8 cellular contexts compared by ENCODE assay signal in the genomic region with DNA sequence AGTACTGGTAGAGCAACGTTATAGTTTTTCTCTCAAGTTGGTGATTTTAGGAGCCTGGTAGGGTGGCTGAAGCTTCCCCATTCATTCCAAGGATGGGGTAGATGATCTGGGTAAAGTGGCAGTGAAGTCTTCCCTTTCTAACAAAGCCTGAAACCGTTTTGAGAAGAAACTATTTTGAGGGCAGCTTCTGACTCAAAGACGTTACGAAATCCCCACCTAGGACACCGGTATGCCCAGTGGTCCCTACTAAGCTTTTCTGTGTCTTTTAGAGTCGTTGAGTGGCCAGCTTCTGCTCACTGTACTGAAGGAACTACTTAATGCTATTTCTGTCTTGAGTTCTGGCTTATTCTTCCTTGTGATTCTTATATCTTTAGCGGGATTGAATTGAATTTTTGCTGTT. TPM values are rescaled to one million over a fixed set of nuclear protein-coding genes. Genes with fewer than 3 reads are reported as not detected.
A peak's percentile ranks its signal among the peaks of the same experiment; 100 is the strongest.
DNase-seq lines count a peak whose midpoint lies in the region; ATAC-seq, FAIRE-seq and TF ChIP-seq lines count a peak whose summit lies in the region.

No MANE protein-coding gene starts in this region.

- H3K27ac ChIP-seq in AG04450 (ENCODE audit: low read depth, low read length) = no peak overlapping the region
- H3K27ac ChIP-seq in HUES64 (ENCODE audit: low read depth, low read length) = no peak overlapping the region
- H3K27ac ChIP-seq in K562 (ENCODE audit: extremely low read depth, low read depth, low read length) = no peak overlapping the region

- no peak for TF ChIP-seq EP300 in K562 (IDR thresholded peaks at IDR 0.05; ENCODE audit: low read length)

- H3K4me3 ChIP-seq in AG04450 (ENCODE audit: low read depth, low read length) = peak overlapping the region; percentile 72
- H3K4me3 ChIP-seq in HUES64 (ENCODE audit: low read length) = peak overlapping the region; percentile 80
- H3K4me3 ChIP-seq in K562 = peak overlapping the region; percentile 77
- H3K4me3 ChIP-seq in mucosa of stomach (ENCODE audit: low read length) = peak overlapping the region; percentile 67

- H3K9me3 ChIP-seq in AG04450 (ENCODE audit: control insufficient read depth, insufficient read depth, low read length) = no peaks in the 10 kb centered on the region
- H3K9me3 ChIP-seq in HUES64 (ENCODE audit: insufficient read depth, low read depth, low read length) = no peaks in the 10 kb centered on the region
- H3K9me3 ChIP-seq in K562 (replicated peaks; ENCODE audit: control insufficient read depth, insufficient read depth, low read depth, low read length) = no peaks in the 10 kb centered on the region
- H3K9me3 ChIP-seq in mucosa of stomach (ENCODE audit: control insufficient read depth, low read length) = no peaks in the 10 kb centered on the region

- no peak for ATAC-seq in K562
- ATAC-seq in GM18873 (IDR thresholded peaks at IDR 0.05; ENCODE audit: low FRiP score, unreplicated experiment) = no peak
- ATAC-seq in HG03442 (IDR thresholded peaks at IDR 0.05; ENCODE audit: unreplicated experiment) = no peak
- ATAC-seq in HG02938 (IDR thresholded peaks at IDR 0.05; ENCODE audit: unreplicated experiment) = no peak

- in situ Hi-C loops in K562 (cut with MboI) = no loop called here

- no peaks in the 10 kb centered on the region for H4K20me1 ChIP-seq in K562 (replicated peaks; ENCODE audit: control insufficient read depth, insufficient read depth, low read length)

- H3K27me3 ChIP-seq in AG04450 (ENCODE audit: control insufficient read depth, insufficient read depth, low read length) (no peaks in the 10 kb centered on the region), HUES64 (ENCODE audit: insufficient read depth, low read length) (no peaks in the 10 kb centered on the region), K562 (ENCODE audit: control insufficient read depth in 2 of 2, insufficient read depth in 2 of 2, low read length in 2 of 2) (no peaks in the 10 kb centered on the region), mucosa of stomach (ENCODE audit: control insufficient read depth, insufficient read depth, low read length) (no peaks in the 10 kb centered on the region)

- intact Hi-C loops in K562 (cut with micrococcal nuclease) = no loop called here

- no peaks in the 10 kb centered on the region for H3K36me3 ChIP-seq in HUES64 (ENCODE audit: insufficient read depth, low read length)
- H3K36me3 ChIP-seq in K562 (ENCODE audit: control insufficient read depth, insufficient read depth, low read length) = no peaks in the 10 kb centered on the region
- H3K36me3 ChIP-seq in mucosa of stomach (ENCODE audit: control insufficient read depth, insufficient read depth, low read length) = no peaks in the 10 kb centered on the region

- no peak for FAIRE-seq in K562 (lab: Jason Lieb, UNC)

- CTCF ChIA-PET in AG04450 (lab: Charles Lee) (interaction anchor here (1.1 kb wide), 1 partner anchor 59 kb away, joined by 3 read pairs; no protein-coding TSS in a partner anchor), K562 (lab: Yijun Ruan, JAX; ENCODE audit: low intra/inter-chr PET ratio) (interaction anchor here (1.0 kb wide), 1 partner anchor 81 kb away, joined by 5 read pairs; the partner anchor contains the start of gene SLC9A1)

- no peak for DNase-seq in AG04450 (ENCODE audit: low read depth, low spot score)
- no peak for DNase-seq in K562 (ENCODE audit: extremely low read depth in 1 of 4, low spot score in 3 of 4)
- DNase-seq in NCI-H524 (lab: John Stamatoyannopoulos, UW) = no peak

- 38% methylated on average over 7 of the region's 7 CpGs for WGBS in HUES64
- 17% methylated on average over 7 of the region's 7 CpGs for WGBS in K562 (ENCODE audit: insufficient coverage, low coverage, missing lambda C conversion rate)

- H3K9me1 ChIP-seq in K562 (ENCODE audit: control insufficient read depth, insufficient read depth, low read length) = no peaks in the 10 kb centered on the region

- POLR2A ChIA-PET in AG04450 (lab: Yijun Ruan, JAX) (no interaction called here), K562 (lab: Yijun Ruan, JAX) (interaction anchor here (0.6 to 1.0 kb wide), 2 partner anchors 10 to 13 kb away, joined by 3 read pairs; no protein-coding TSS in a partner anchor)

- no peak overlapping the region for H2AFZ ChIP-seq in K562 (ENCODE audit: low read depth, low read length)

- no peak overlapping the region for H3K9ac ChIP-seq in HUES64 (ENCODE audit: low read depth, low read length)
- H3K9ac ChIP-seq in K562 (ENCODE audit: insufficient read depth in 1 of 2, low read depth in 2 of 2, low read length in 2 of 2) = peak overlapping the region; percentile 65 to 87
- peak overlapping the region; percentile 81 for H3K9ac ChIP-seq in mucosa of stomach (ENCODE audit: low read length)

- H3K4me1 ChIP-seq in HUES64 (ENCODE audit: insufficient read depth, low read length) (peaks cover 13% of the 10 kb centered on the region), K562 (replicated peaks in 1 of 2; ENCODE audit: control insufficient read depth in 2 of 2, insufficient read depth in 2 of 2, low read length in 2 of 2) (peaks cover 12 to 15% of the 10 kb centered on the region in 2 experiments; a peak in 4 of 5 replicates), mucosa of stomach (ENCODE audit: control insufficient read depth, insufficient read depth, low read length) (peaks cover 11% of the 10 kb centered on the region)

- H3K4me2 ChIP-seq in K562 (ENCODE audit: insufficient read depth, low read length) = peak overlapping the region; percentile 94

- H3K79me2 ChIP-seq in K562 (ENCODE audit: control insufficient read depth, insufficient read depth, low read length) = peaks cover 20% of the 10 kb centered on the region

- no TSS peak for BruUV-seq in K562 (replicated peaks; lab: Mats Ljungman, UMichigan)

- no peak for TF ChIP-seq POLR2A in K562 (conservative IDR thresholded peaks at IDR 0.05)

- TF ChIP-seq RAD21 in K562 (CRISPR knock-in tag; conservative IDR thresholded peaks at IDR 0.05 in 1 of 2, IDR thresholded peaks at IDR 0.05 in 1 of 2) = no peak

- TF ChIP-seq CTCF in AG04450 (IDR thresholded peaks at IDR 0.05; ENCODE audit: low read depth, low read length) = no peak
- no peak for TF ChIP-seq CTCF in K562 (IDR thresholded peaks at IDR 0.05 in 2 of 3, conservative IDR thresholded peaks at IDR 0.05 in 1 of 3; ENCODE audit: insufficient read depth in 2 of 3, low read depth in 1 of 3, low read length in 3 of 3)

TF ChIP-seq in K562, 482 proteins besides CTCF, POLR2A, EP300 and RAD21:
- TF ChIP-seq MECOM (CRISPR knock-in tag; IDR thresholded peaks at IDR 0.05) (no peak), JUND (IDR thresholded peaks at IDR 0.05; ENCODE audit: borderline replicate concordance, low read depth, low read length) (0 out of 2 replicates have a peak, but pooled peaks have one; percentile 7), JUND (tag; IDR thresholded peaks at IDR 0.05; ENCODE audit: borderline replicate concordance, low read depth, low read length) (no peak), CEBPB (tag; IDR thresholded peaks at IDR 0.05) (peak; percentile 78)
- TF ChIP-seq, protein P1, sequence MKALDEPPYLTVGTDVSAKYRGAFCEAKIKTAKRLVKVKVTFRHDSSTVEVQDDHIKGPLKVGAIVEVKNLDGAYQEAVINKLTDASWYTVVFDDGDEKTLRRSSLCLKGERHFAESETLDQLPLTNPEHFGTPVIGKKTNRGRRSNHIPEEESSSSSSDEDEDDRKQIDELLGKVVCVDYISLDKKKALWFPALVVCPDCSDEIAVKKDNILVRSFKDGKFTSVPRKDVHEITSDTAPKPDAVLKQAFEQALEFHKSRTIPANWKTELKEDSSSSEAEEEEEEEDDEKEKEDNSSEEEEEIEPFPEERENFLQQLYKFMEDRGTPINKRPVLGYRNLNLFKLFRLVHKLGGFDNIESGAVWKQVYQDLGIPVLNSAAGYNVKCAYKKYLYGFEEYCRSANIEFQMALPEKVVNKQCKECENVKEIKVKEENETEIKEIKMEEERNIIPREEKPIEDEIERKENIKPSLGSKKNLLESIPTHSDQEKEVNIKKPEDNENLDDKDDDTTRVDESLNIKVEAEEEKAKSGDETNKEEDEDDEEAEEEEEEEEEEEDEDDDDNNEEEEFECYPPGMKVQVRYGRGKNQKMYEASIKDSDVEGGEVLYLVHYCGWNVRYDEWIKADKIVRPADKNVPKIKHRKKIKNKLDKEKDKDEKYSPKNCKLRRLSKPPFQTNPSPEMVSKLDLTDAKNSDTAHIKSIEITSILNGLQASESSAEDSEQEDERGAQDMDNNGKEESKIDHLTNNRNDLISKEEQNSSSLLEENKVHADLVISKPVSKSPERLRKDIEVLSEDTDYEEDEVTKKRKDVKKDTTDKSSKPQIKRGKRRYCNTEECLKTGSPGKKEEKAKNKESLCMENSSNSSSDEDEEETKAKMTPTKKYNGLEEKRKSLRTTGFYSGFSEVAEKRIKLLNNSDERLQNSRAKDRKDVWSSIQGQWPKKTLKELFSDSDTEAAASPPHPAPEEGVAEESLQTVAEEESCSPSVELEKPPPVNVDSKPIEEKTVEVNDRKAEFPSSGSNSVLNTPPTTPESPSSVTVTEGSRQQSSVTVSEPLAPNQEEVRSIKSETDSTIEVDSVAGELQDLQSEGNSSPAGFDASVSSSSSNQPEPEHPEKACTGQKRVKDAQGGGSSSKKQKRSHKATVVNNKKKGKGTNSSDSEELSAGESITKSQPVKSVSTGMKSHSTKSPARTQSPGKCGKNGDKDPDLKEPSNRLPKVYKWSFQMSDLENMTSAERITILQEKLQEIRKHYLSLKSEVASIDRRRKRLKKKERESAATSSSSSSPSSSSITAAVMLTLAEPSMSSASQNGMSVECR (CRISPR knock-in tag; IDR thresholded peaks at IDR 0.05) = peak; percentile 17; the same call in 1 of the 2 replicates

RNA-seq across cellular contexts. Expression of gene WDTC1, which starts 1.4 kb away (rescaled TPM):
- polyA plus RNA-seq in AG04450 (2011; rRNA removed) (7.1 and 9.2 TPM in 2 replicates), K562 (2011; rRNA removed) (8.8 and 16.9 TPM in 2 replicates), K562 (2014; fragmentation: Illumina TruSeq; extraction: Trizol) (26.9 and 30.2 TPM in 2 replicates), K562 (2014; fragmentation: Nextera tagmentation; extraction: Ambion mirVana) (under 1 TPM; 0.18 to 0.27 TPM), K562 (2014; rRNA removed) (15.2 and 16.0 TPM in 2 replicates)
- polyA minus RNA-seq in AG04450 (2011; rRNA and poly(A)+ RNA removed) = 10.3 and 14.3 TPM in 2 replicates
- 14.6 TPM for polyA plus RNA-seq in HUES64 (2013, experiment 1 of 2)
- 17.8 TPM for polyA plus RNA-seq in HUES64 (2013, experiment 2 of 2)
- 11.7 and 29.9 TPM in 2 replicates for total RNA-seq in K562 (2011; cell fraction: chromatin; rRNA removed; ENCODE audit: low replicate concordance)
- total RNA-seq in K562 (2011; cell fraction: nucleolus; rRNA removed) = 14.6 and 17.5 TPM in 2 replicates
- 16.1 and 18.5 TPM in 2 replicates for total RNA-seq in K562 (2011; cell fraction: nucleoplasm; rRNA removed)
- total RNA-seq in K562 (2014; rRNA removed) (14.7 and 15.9 TPM in 2 replicates), K562 (2014; rRNA removed; fragmentation: Illumina TruSeq; extraction: Trizol) (6.8 and 8.2 TPM in 2 replicates), K562 (2015; rRNA removed; fragmentation: Illumina TruSeq; extraction: Trizol) (8.1 and 8.4 TPM in 2 replicates), K562 (2021) (29.5 and 32.3 TPM in 2 replicates)
- polyA plus RNA-seq in K562 (2011; cell fraction: cytosol; rRNA removed) = 7.0 and 10.9 TPM in 2 replicates
- 12.4 and 17.4 TPM in 2 replicates for polyA plus RNA-seq in K562 (2011; cell fraction: nucleus; rRNA removed)
- polyA plus RNA-seq in K562 (2012) = 24.8 and 47.4 TPM in 2 replicates
- polyA minus RNA-seq in K562 (2011; rRNA and poly(A)+ RNA removed) = 11.2 and 11.4 TPM in 2 replicates
- 11.3 and 13.6 TPM in 2 replicates for polyA minus RNA-seq in K562 (2011; cell fraction: cytosol; rRNA and poly(A)+ RNA removed)
- polyA minus RNA-seq in K562 (2011; cell fraction: nucleus; rRNA and poly(A)+ RNA removed) = 7.4 and 10.4 TPM in 2 replicates
